8 cellular contexts compared by ENCODE assay signal in genomic region chr2:216450784-216451183, GRCh38.
"Had no signal": no experiment of that assay in that cellular context is flagged by ENCODE, and none has a peak within 500 bp of the region (broad histone marks: within the 10 kb centered on the region; RNA-seq: fewer than 3 reads in every experiment).

No MANE protein-coding gene starts in this region.

- FAIRE-seq: H1, H54, HepG2 had no signal

- DNase-seq: H9, HFFc6 had no signal

- H3K27ac ChIP-seq: HL-60 had no signal

- ATAC-seq: GM23338, HCT116, HepG2 had no signal

- H3K4me3 ChIP-seq: GM23338 had no signal
